Comparison of ENCODE assay signal across 8 cellular contexts in genomic region chr17:42286411-42287295, GRCh38. TPM values are rescaled to one million over a fixed set of nuclear protein-coding genes. Genes with fewer than 3 reads are reported as not detected.
DNase-seq lines count a peak whose midpoint lies in the region; ATAC-seq and TF ChIP-seq lines count a peak whose summit lies in the region.

No MANE protein-coding gene starts in this region.

- no peak for ATAC-seq in T-cell (replicated peaks in 1 of 4)
- ATAC-seq in esophagus mucosa, result peak; percentile 43
- no peak for ATAC-seq in HG03432 (IDR thresholded peaks at IDR 0.05; ENCODE audit: unreplicated experiment)
- ATAC-seq in GM18520 (IDR thresholded peaks at IDR 0.05; ENCODE audit: unreplicated experiment), result no peak

- no peak overlapping the region for H3K9ac ChIP-seq in parathyroid adenoma

- no peak overlapping the region for H3K4me2 ChIP-seq in parathyroid adenoma (ENCODE audit: low read length)

- H3K36me3 ChIP-seq in parathyroid adenoma (ENCODE audit: control insufficient read depth, insufficient read depth, low read length), result no peaks in the 10 kb centered on the region

- peaks cover 4% of the 10 kb centered on the region for H3K4me1 ChIP-seq in parathyroid adenoma

- H3K27me3 Mint-ChIP-seq in Calu3 (ENCODE audit: unreplicated experiment) (peaks cover 31% of the 10 kb centered on the region), T-cell (no peaks in the 10 kb centered on the region)

- H3K4me1 Mint-ChIP-seq in Calu3 (ENCODE audit: low read depth, unreplicated experiment) (no peaks in the 10 kb centered on the region), T-cell (peaks cover 50 to 61% (median 61%) of the 10 kb centered on the region in 3 donors)

- H3K79me2 ChIP-seq in parathyroid adenoma, result no peaks in the 10 kb centered on the region

- CTCF ChIA-PET in Calu3 (lab: Charles Lee) (no interaction called here), T-cell (lab: Charles Lee) (interaction anchor here in 1 of 2 donors (1.3 to 2.0 kb wide), 2 partner anchors 38 to 65 kb away, joined by 4 to 7 read pairs; no protein-coding TSS in a partner anchor)

- TF ChIP-seq CTCF in Calu3 (IDR thresholded peaks at IDR 0.05; ENCODE audit: unreplicated experiment) (no peak), parathyroid adenoma (IDR thresholded peaks at IDR 0.05) (no peak)

- no peaks in the 10 kb centered on the region for H3K9me3 ChIP-seq in parathyroid adenoma (ENCODE audit: control insufficient read depth, low read length)

- H3K27ac ChIP-seq in parathyroid adenoma, result peak overlapping the region; percentile 41

- POLR2A ChIA-PET in T-cell (lab: Charles Lee), result interaction anchor here (0.6 to 1.3 kb wide), 10 partner anchors 7 to 320 kb away, joined by 3 to 9 read pairs (median 4); partner anchors contain the start of gene CNP (in 1 of the 2)

- H2AFZ ChIP-seq in parathyroid adenoma, result peak overlapping the region; percentile 66

- DNase-seq in Calu3, result no peak
- peak in 1 of 34 experiments; percentile 13 for DNase-seq in T-cell
- DNase-seq in middle frontal gyrus (ENCODE audit: extremely low spot score, low spot score), result no peak
- DNase-seq in DMS114 treated with DMSO at 0.1 percent for 48 hours (lab: John Stamatoyannopoulos, UW; ENCODE audit: unreplicated experiment), result no peak

- H3K4me3 ChIP-seq in parathyroid adenoma (ENCODE audit: low read depth, low read length), result peak overlapping the region; percentile 9

- H3K4me3 Mint-ChIP-seq in Calu3 (ENCODE audit: low read depth, unreplicated experiment) (peak overlapping the region; percentile 23), T-cell (peak overlapping the region; percentile 88 to 95 (median 92))

- H3K36me3 Mint-ChIP-seq in Calu3 (ENCODE audit: insufficient read depth, unreplicated experiment) (peaks cover 8% of the 10 kb centered on the region), T-cell (peaks cover 8% of the 10 kb centered on the region)

- H3K9me3 Mint-ChIP-seq in Calu3 (ENCODE audit: low read depth, unreplicated experiment) (no peaks in the 10 kb centered on the region), T-cell (no peaks in the 10 kb centered on the region)

- H3K27ac Mint-ChIP-seq in Calu3 (ENCODE audit: unreplicated experiment), result no peak overlapping the region
- peak overlapping the region; percentile 95 to 98 for H3K27ac Mint-ChIP-seq in T-cell

- no TSS peak for BruUV-seq in Calu3 (replicated peaks; lab: Mats Ljungman, UMichigan)

- H3K27me3 ChIP-seq in parathyroid adenoma (ENCODE audit: control insufficient read depth, insufficient read depth, low read length), result no peaks in the 10 kb centered on the region

- intact Hi-C loops in Calu3 (cut with micrococcal nuclease; ENCODE audit: unreplicated experiment), result no loop called here

RNA-seq across cellular contexts. Expression of gene STAT5A, which starts 1.6 kb away (rescaled TPM):
- total RNA-seq in Calu3 (2022) (3.1 and 3.9 TPM in 2 replicates), T-cell (100 to 1,000 TPM; 141 to 160 (median 147) TPM), esophagus mucosa (6.9 TPM)

RNA-seq across cellular contexts. Expression of gene STAT5B, which starts 10.5 kb away (rescaled TPM):
- total RNA-seq in Calu3 (2022), result 45.4 and 45.8 TPM in 2 replicates
- 100 to 1,000 TPM; 178 to 205 (median 186) TPM for total RNA-seq in T-cell
- 18.1 TPM for total RNA-seq in esophagus mucosa

Comparison
In these comparisons a context has a peak if more than half of its experiments do, and no peak if none do; other contexts are left out.
1. RNA of gene STAT5A, which starts 1.6 kb away (total RNA-seq): 141 to 160 TPM in T-cell; 6.9 TPM in esophagus mucosa (single experiment) and 3.1 to 3.9 TPM in Calu3; every median in the first group is over 10 times any median in the second.